22 cellular contexts compared by ENCODE assay signal in genomic region chr6:18491303-18492090, GRCh38.
DNase-seq lines count a peak whose midpoint lies in the region; ATAC-seq, FAIRE-seq and TF ChIP-seq lines count a peak whose summit lies in the region.
"Had no signal": no experiment of that assay in that cellular context is flagged by ENCODE, and none has a peak within 500 bp of the region (broad histone marks: within the 10 kb centered on the region; RNA-seq: fewer than 3 reads in every experiment).

No MANE protein-coding gene starts in this region.

- in situ Hi-C loops in ACHN (cut with HindIII; ENCODE audit: low pct_ligation_motif_present, low pct_unique_long_range_greater_than_20kb, low sequenced_read_pairs) = no loop called here

- no peak for FAIRE-seq in bronchial epithelial cell (lab: Jason Lieb, UNC)

- intact Hi-C loops in lower lobe of right lung (cut with DNase I) = no loop called here

- TF ChIP-seq CTCF in bronchial epithelial cell (IDR thresholded peaks at IDR 0.05; ENCODE audit: insufficient read depth, low read length, severe bottlenecking) (no peak), lower lobe of right lung (IDR thresholded peaks at IDR 0.05) (no peak)

- H3K27me3 ChIP-seq in NT2/D1 (ENCODE audit: insufficient read depth, insufficient read length) = no peaks in the 10 kb centered on the region
- H3K27me3 ChIP-seq in bronchial epithelial cell (ENCODE audit: control insufficient read depth, insufficient read depth, low read length) = no peaks in the 10 kb centered on the region
- H3K27me3 ChIP-seq in lower lobe of right lung (ENCODE audit: low read depth) = no peaks in the 10 kb centered on the region
- H3K27me3 ChIP-seq: foreskin keratinocyte, MG63 had no signal

- ATAC-seq in lower lobe of right lung (no peak), HG03095 (IDR thresholded peaks at IDR 0.05; ENCODE audit: unreplicated experiment) (no peak), GM18861 (IDR thresholded peaks at IDR 0.05; ENCODE audit: unreplicated experiment) (no peak)
- ATAC-seq: foreskin keratinocyte; natural killer cell; stimulated activated naive CD8-positive, alpha-beta T cell treated with anti-CD3 and anti-CD28 coated beads, Interleukin-15, amount 100 ng/mL, for 72 hours had no signal

- H3K4me3 ChIP-seq in NT2/D1 (ENCODE audit: insufficient read length, low read depth) = no peak overlapping the region
- H3K4me3 ChIP-seq in bronchial epithelial cell (ENCODE audit: low read depth, low read length) = no peak overlapping the region
- no peak overlapping the region for H3K4me3 ChIP-seq in lower lobe of right lung
- H3K4me3 ChIP-seq: MG63 had no signal

- DNase-seq in ACHN (peak; percentile 59), NT2/D1 (ENCODE audit: low read depth, low spot score) (peak; percentile 25), bronchial epithelial cell (ENCODE audit: low read depth) (peak; percentile 42), lower lobe of right lung (no peak), midbrain (lab: John Stamatoyannopoulos, UW) (no peak)
- no peak for DNase-seq in NK-92 treated with Interleukin-12 subunit alpha and Interleukin-12 subunit beta, amount 100 ng/mL, for 24 hours (lab: John Stamatoyannopoulos, UW)
- DNase-seq: activated CD4-positive, alpha-beta T cell treated with anti-CD3 and anti-CD28 coated beads, Interleukin-2, amount 10 ng/mL, durations not matched to agents 7 days and 5 days; activated T-cell treated with anti-CD3 and anti-CD28 coated beads, Interleukin-2, amount 50 U/mL, for 24 hours; caudate nucleus; CD8-positive, alpha-beta memory T cell; effector memory CD4-positive, alpha-beta T cell; foreskin keratinocyte; GF-D8; H7; MG63; natural killer cell; NCI-H187 treated with DMSO at 0.1 percent for 48 hours; NCI-H446 treated with DMSO at 0.1 percent for 48 hours; stimulated activated CD4-positive, alpha-beta T cell treated with anti-CD3 and anti-CD28 coated beads, Interleukin-15, amount 100 ng/mL, for 24 hours; stimulated activated naive CD8-positive, alpha-beta T cell treated with anti-CD3 and anti-CD28 coated beads, Interleukin-15, amount 100 ng/mL, for 72 hours had no signal

- H3K9ac ChIP-seq in NT2/D1 (ENCODE audit: insufficient read length, low read depth) = no peak overlapping the region

- H3K4me1 ChIP-seq in NT2/D1 (ENCODE audit: insufficient read depth, insufficient read length) (peaks cover 5% of the 10 kb centered on the region), lower lobe of right lung (peaks cover 12% of the 10 kb centered on the region)

- H3K36me3 ChIP-seq in NT2/D1 (ENCODE audit: insufficient read depth, insufficient read length, low read length) (no peaks in the 10 kb centered on the region), bronchial epithelial cell (ENCODE audit: control insufficient read depth, insufficient read depth, low read length) (no peaks in the 10 kb centered on the region), lower lobe of right lung (no peaks in the 10 kb centered on the region)
- H3K36me3 ChIP-seq: MG63 had no signal

- peak overlapping the region; percentile 8 for H3K27ac ChIP-seq in lower lobe of right lung
- H3K27ac ChIP-seq: foreskin keratinocyte had no signal

- H3K9me3 ChIP-seq in NT2/D1 (ENCODE audit: insufficient read depth, low read length) (no peaks in the 10 kb centered on the region), lower lobe of right lung (no peaks in the 10 kb centered on the region)
- H3K9me3 ChIP-seq: MG63 had no signal

Comparison
In these comparisons a context has a peak if more than half of its experiments do, and no peak if none do; other contexts are left out.
1. DNase-seq: peak in ACHN (single experiment), NT2/D1 (single experiment) and bronchial epithelial cell (single experiment); none in lower lobe of right lung (single experiment), midbrain (single experiment) and NK-92 treated with Interleukin-12 subunit alpha and Interleukin-12 subunit beta, amount 100 ng/mL, for 24 hours (single experiment).